ENCODE assay signal across 19 cellular contexts in the genomic region with DNA sequence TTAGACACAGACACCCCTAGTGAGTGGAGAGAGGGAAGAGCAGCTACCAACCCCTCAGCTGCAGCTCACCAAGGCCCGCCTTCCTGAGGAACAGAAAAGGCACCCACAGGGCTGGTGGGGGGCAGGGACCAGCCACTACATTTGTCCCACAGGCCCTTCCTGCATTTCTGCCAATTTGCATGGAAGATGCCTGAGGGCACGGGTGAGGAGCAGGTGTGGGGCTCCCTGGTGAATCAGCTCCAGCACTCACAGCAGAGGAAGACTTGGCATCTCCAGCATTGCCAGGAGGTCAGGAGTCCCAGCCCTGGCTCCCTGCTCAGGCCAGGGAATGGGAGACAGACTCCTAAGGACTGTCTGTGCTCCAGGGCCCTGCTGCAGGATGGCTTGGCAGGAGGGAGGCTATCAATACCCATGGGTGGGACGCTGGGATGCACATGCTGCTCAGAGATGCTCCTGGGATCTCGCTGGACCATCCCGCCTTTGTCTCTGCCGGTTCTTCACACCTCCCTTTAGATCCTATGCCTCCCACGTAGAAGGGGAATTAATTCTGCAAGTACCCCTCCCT.
DNase-seq lines count a peak whose midpoint lies in the region; ATAC-seq and TF ChIP-seq lines count a peak whose summit lies in the region.
"Had no signal": no experiment of that assay in that cellular context is flagged by ENCODE, and none has a peak within 500 bp of the region (broad histone marks: within the 10 kb centered on the region; RNA-seq: fewer than 3 reads in every experiment).

No MANE protein-coding gene starts in this region.

- POLR2A ChIA-PET in SK-N-SH (lab: Yijun Ruan, JAX), result interaction anchor here (1.1 kb wide), 1 partner anchor 136 kb away, joined by 5 read pairs; no protein-coding TSS in a partner anchor

- no peaks in the 10 kb centered on the region for H3K9me2 ChIP-seq in SK-N-SH

- no peak overlapping the region for H3K4me2 ChIP-seq in SK-N-SH

- no peaks in the 10 kb centered on the region for H3K36me3 ChIP-seq in SK-N-SH (replicated peaks in 1 of 2; ENCODE audit: control insufficient read depth in 1 of 2, insufficient read depth in 2 of 2, low read length in 1 of 2)
- H3K36me3 ChIP-seq: HAP-1 had no signal

- H3K4me3 ChIP-seq in SK-N-SH (ENCODE audit: low read depth in 2 of 2, low read length in 1 of 2) (no peak overlapping the region), epithelial cell of esophagus (ENCODE audit: low read length) (no peak overlapping the region)
- H3K4me3 ChIP-seq: HAP-1 had no signal

- peaks cover 17% of the 10 kb centered on the region for H3K27me3 ChIP-seq in SK-N-SH (ENCODE audit: insufficient read depth)

- no peak for TF ChIP-seq RAD21 in SK-N-SH (IDR thresholded peaks at IDR 0.05; ENCODE audit: low read length)

- peaks cover 59% of the 10 kb centered on the region for H3K27me3 Mint-ChIP-seq in stimulated activated naive CD8-positive, alpha-beta T cell treated with anti-CD3 and anti-CD28 coated beads, Interleukin-15, amount 100 ng/mL, for 72 hours

- no peaks in the 10 kb centered on the region for H4K20me1 ChIP-seq in SK-N-SH (ENCODE audit: insufficient read depth)

- DNase-seq in SK-N-SH (peak; percentile 53), NCI-H69 (lab: John Stamatoyannopoulos, UW) (peak; percentile 85), epithelial cell of esophagus (ENCODE audit: low read depth) (peak; percentile 30), 8988T (no peak), EL (no peak)
- no peak for DNase-seq in stimulated activated naive CD8-positive, alpha-beta T cell treated with anti-CD3 and anti-CD28 coated beads, Interleukin-15, amount 100 ng/mL, for 72 hours
- DNase-seq: C1 segment of cervical spinal cord, DND-41, GDM1, IMR-90, NCI-H1436 treated with DMSO at 0.1 percent for 48 hours, NCI-H2081 treated with DMSO at 0.1 percent for 48 hours, NCI-H446, NCI-H748 treated with DMSO at 0.1 percent for 48 hours, OCI-M1, T-helper 17 cell had no signal

- H3K9me3 ChIP-seq in SK-N-SH, result no peaks in the 10 kb centered on the region
- H3K9me3 ChIP-seq: HAP-1 had no signal

- no peak overlapping the region for H3K4me3 Mint-ChIP-seq in stimulated activated naive CD8-positive, alpha-beta T cell treated with anti-CD3 and anti-CD28 coated beads, Interleukin-15, amount 100 ng/mL, for 72 hours
- H3K4me3 Mint-ChIP-seq: T-helper 17 cell had no signal

- no peak overlapping the region for H2AFZ ChIP-seq in SK-N-SH (ENCODE audit: low read depth)

- H3F3A ChIP-seq in SK-N-SH (replicated peaks; ENCODE audit: insufficient read depth), result no peaks in the 10 kb centered on the region

- no peaks in the 10 kb centered on the region for H3K9me3 Mint-ChIP-seq in stimulated activated naive CD8-positive, alpha-beta T cell treated with anti-CD3 and anti-CD28 coated beads, Interleukin-15, amount 100 ng/mL, for 72 hours

- no peak overlapping the region for H3K9ac ChIP-seq in SK-N-SH

- TF ChIP-seq CTCF in SK-N-SH (IDR thresholded peaks at IDR 0.05) (no peak), epithelial cell of esophagus (IDR thresholded peaks at IDR 0.05; ENCODE audit: insufficient read depth, low read depth, low read length, missing control alignments) (no peak)

- ATAC-seq in SK-N-SH treated with all-trans-retinoic acid at 6 μM for 48 hours, result no peak
- no peak for ATAC-seq in stimulated activated naive CD8-positive, alpha-beta T cell treated with anti-CD3 and anti-CD28 coated beads, Interleukin-15, amount 100 ng/mL, for 72 hours
- ATAC-seq: T-helper 17 cell had no signal

- 52% methylated on average over 7 of the region's 7 CpGs for WGBS in SK-N-SH (ENCODE audit: low lambda C conversion rate)

- H3K27ac ChIP-seq in SK-N-SH (ENCODE audit: low read depth in 2 of 2, low read length in 1 of 2), result peak overlapping the region in 1 of 2 experiments; percentile 30; a peak in 2 of 4 replicates
- H3K27ac ChIP-seq: HL-60 had no signal

- no peaks in the 10 kb centered on the region for H3K79me2 ChIP-seq in SK-N-SH (ENCODE audit: insufficient read depth)

- CTCF ChIA-PET in SK-N-SH (lab: Yijun Ruan, JAX), result interaction anchor here (1.2 to 21.7 kb wide), 10 partner anchors 11 to 160 kb away, joined by 3 to 894 read pairs (median 56); a partner anchor contains a TSS

- H3K4me1 ChIP-seq in SK-N-SH (ENCODE audit: control insufficient read depth in 1 of 2, insufficient read depth in 2 of 2, low read depth in 1 of 2, low read length in 1 of 2), result peaks cover 0 to 30% of the 10 kb centered on the region in 2 experiments; a peak in 1 of 4 replicates
- H3K4me1 ChIP-seq: HAP-1 had no signal

- no peak; a peak in 1 of 4 replicates for TF ChIP-seq EP300 in SK-N-SH (IDR thresholded peaks at IDR 0.05; ENCODE audit: borderline replicate concordance in 1 of 2, low read depth in 1 of 2, low read length in 1 of 2)

- no peak overlapping the region for H3K27ac Mint-ChIP-seq in stimulated activated naive CD8-positive, alpha-beta T cell treated with anti-CD3 and anti-CD28 coated beads, Interleukin-15, amount 100 ng/mL, for 72 hours
- H3K27ac Mint-ChIP-seq: T-helper 17 cell had no signal

- H3K4me1 Mint-ChIP-seq in stimulated activated naive CD8-positive, alpha-beta T cell treated with anti-CD3 and anti-CD28 coated beads, Interleukin-15, amount 100 ng/mL, for 72 hours, result no peaks in the 10 kb centered on the region
- H3K4me1 Mint-ChIP-seq: T-helper 17 cell had no signal

TF ChIP-seq in SK-N-SH, 30 proteins besides CTCF, POLR2A, EP300 and RAD21:
- TF ChIP-seq MXI1 (IDR thresholded peaks at IDR 0.05; ENCODE audit: low read depth, low read length), result no peak
- TF ChIP-seq TCF12 (IDR thresholded peaks at IDR 0.05), result no peak
- TF ChIP-seq, protein P1, sequence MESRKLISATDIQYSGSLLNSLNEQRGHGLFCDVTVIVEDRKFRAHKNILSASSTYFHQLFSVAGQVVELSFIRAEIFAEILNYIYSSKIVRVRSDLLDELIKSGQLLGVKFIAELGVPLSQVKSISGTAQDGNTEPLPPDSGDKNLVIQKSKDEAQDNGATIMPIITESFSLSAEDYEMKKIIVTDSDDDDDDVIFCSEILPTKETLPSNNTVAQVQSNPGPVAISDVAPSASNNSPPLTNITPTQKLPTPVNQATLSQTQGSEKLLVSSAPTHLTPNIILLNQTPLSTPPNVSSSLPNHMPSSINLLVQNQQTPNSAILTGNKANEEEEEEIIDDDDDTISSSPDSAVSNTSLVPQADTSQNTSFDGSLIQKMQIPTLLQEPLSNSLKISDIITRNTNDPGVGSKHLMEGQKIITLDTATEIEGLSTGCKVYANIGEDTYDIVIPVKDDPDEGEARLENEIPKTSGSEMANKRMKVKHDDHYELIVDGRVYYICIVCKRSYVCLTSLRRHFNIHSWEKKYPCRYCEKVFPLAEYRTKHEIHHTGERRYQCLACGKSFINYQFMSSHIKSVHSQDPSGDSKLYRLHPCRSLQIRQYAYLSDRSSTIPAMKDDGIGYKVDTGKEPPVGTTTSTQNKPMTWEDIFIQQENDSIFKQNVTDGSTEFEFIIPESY (IDR thresholded peaks at IDR 0.05; ENCODE audit: borderline replicate concordance, low read depth), result no peak
- no peak for TF ChIP-seq CHD2 (IDR thresholded peaks at IDR 0.05; ENCODE audit: low read length, partially characterized antibody)
- no peak for TF ChIP-seq SMC3 (IDR thresholded peaks at IDR 0.05; ENCODE audit: low read depth, low read length)
- TF ChIP-seq, protein P2, sequence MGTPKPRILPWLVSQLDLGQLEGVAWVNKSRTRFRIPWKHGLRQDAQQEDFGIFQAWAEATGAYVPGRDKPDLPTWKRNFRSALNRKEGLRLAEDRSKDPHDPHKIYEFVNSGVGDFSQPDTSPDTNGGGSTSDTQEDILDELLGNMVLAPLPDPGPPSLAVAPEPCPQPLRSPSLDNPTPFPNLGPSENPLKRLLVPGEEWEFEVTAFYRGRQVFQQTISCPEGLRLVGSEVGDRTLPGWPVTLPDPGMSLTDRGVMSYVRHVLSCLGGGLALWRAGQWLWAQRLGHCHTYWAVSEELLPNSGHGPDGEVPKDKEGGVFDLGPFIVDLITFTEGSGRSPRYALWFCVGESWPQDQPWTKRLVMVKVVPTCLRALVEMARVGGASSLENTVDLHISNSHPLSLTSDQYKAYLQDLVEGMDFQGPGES (IDR thresholded peaks at IDR 0.05; ENCODE audit: low read depth, low read length), result no peak
- no peak for TF ChIP-seq RXRA (IDR thresholded peaks at IDR 0.05; ENCODE audit: borderline replicate concordance, low read depth)

TF ChIP-seq in SK-N-SH treated with all-trans-retinoic acid at 6 μM for 48 hours, 23 proteins besides CTCF, POLR2A, EP300 and RAD21:
- TF ChIP-seq PPARA (CRISPR knock-in tag; IDR thresholded peaks at IDR 0.05; ENCODE audit: borderline replicate concordance) (no peak), ZFP30 (CRISPR knock-in tag; IDR thresholded peaks at IDR 0.05) (no peak), RARB (CRISPR knock-in tag; IDR thresholded peaks at IDR 0.05) (no peak), ZFP3 (CRISPR knock-in tag; IDR thresholded peaks at IDR 0.05) (no peak), ZC3H10 (CRISPR knock-in tag; IDR thresholded peaks at IDR 0.05) (no peak)

Comparison
In these comparisons a context has a peak if more than half of its experiments do, and no peak if none do; other contexts are left out.
1. DNase-seq: peak in SK-N-SH (single experiment), NCI-H69 (single experiment) and epithelial cell of esophagus (single experiment); none in 8988T (single experiment), stimulated activated naive CD8-positive, alpha-beta T cell treated with anti-CD3 and anti-CD28 coated beads, Interleukin-15, amount 100 ng/mL, for 72 hours (0 of 2) and EL (single experiment).